Comparison of ENCODE assay signal across 11 cellular contexts in genomic region chr22:46239261-46240048, GRCh38. TPM values are rescaled to one million over a fixed set of nuclear protein-coding genes. Genes with fewer than 3 reads are reported as not detected.
DNase-seq lines count a peak whose midpoint lies in the region; ATAC-seq, FAIRE-seq and TF ChIP-seq lines count a peak whose summit lies in the region.
"Had no signal": no experiment of that assay in that cellular context is flagged by ENCODE, and none has a peak within 500 bp of the region (broad histone marks: within the 10 kb centered on the region; RNA-seq: fewer than 3 reads in every experiment).

No MANE protein-coding gene starts in this region.

- no peak for TF ChIP-seq RAD21 in K562 (CRISPR knock-in tag; conservative IDR thresholded peaks at IDR 0.05 in 1 of 2, IDR thresholded peaks at IDR 0.05 in 1 of 2)

- no TSS peak for BruUV-seq in K562 (replicated peaks; lab: Mats Ljungman, UMichigan)

- no peak for TF ChIP-seq POLR2A in K562 (conservative IDR thresholded peaks at IDR 0.05)

- H3K9me1 ChIP-seq in K562 (ENCODE audit: control insufficient read depth, insufficient read depth, low read length) = no peaks in the 10 kb centered on the region

- intact Hi-C loops in K562 (cut with micrococcal nuclease) = loop anchor here (10.0 kb wide), 1 partner anchor 85 kb away; the partner anchor contains the start of gene PPARA

- DNase-seq in activated naive CD4-positive, alpha-beta T cell treated with anti-CD3 and anti-CD28 coated beads, Interleukin-2, amount 10 ng/mL, durations not matched to agents 7 days and 5 days = peak; percentile 50
- DNase-seq in activated naive CD4-positive, alpha-beta T cell (lab: John Stamatoyannopoulos, UW) = no peak
- peak in 3 of 4 experiments; percentile 17 to 51 (median 23) for DNase-seq in K562 (ENCODE audit: extremely low read depth in 1 of 4, low spot score in 3 of 4)
- DNase-seq: ACHN, GF-D8, NCI-H1048 had no signal

- no peak overlapping the region for H3K4me3 ChIP-seq in K562
- H3K4me3 ChIP-seq: hepatocyte had no signal

- peaks cover 5% of the 10 kb centered on the region; the same call in 1 of the 3 replicates for H3K36me3 ChIP-seq in K562 (ENCODE audit: control insufficient read depth, insufficient read depth, low read length)

- peaks cover 6% of the 10 kb centered on the region for H3K9me3 Mint-ChIP-seq in activated naive CD4-positive, alpha-beta T cell treated with anti-CD3 and anti-CD28 coated beads, Interleukin-2, amount 10 ng/mL, durations not matched to agents 7 days and 5 days
- no peaks in the 10 kb centered on the region for H3K9me3 Mint-ChIP-seq in stimulated activated memory B cell treated with anti-CD40 and anti-IgM and Interleukin-4, amounts not matched to agents 10 μg/mL and 1 μg/mL and 100 μg/mL, for 72 hours

- H3K9me3 ChIP-seq in K562 (replicated peaks; ENCODE audit: control insufficient read depth, insufficient read depth, low read depth, low read length) = no peaks in the 10 kb centered on the region

- FAIRE-seq in K562 (lab: Jason Lieb, UNC) = no peak

- H3K79me2 ChIP-seq in K562 (ENCODE audit: control insufficient read depth, insufficient read depth, low read length) = no peaks in the 10 kb centered on the region
- H3K79me2 ChIP-seq: hepatocyte had no signal

- no peak for TF ChIP-seq CTCF in K562 (IDR thresholded peaks at IDR 0.05 in 2 of 3, conservative IDR thresholded peaks at IDR 0.05 in 1 of 3; ENCODE audit: insufficient read depth in 2 of 3, low read depth in 1 of 3, low read length in 3 of 3)

- H2AFZ ChIP-seq in K562 (ENCODE audit: low read depth, low read length) = no peak overlapping the region
- H2AFZ ChIP-seq: hepatocyte had no signal

- WGBS in K562 (ENCODE audit: insufficient coverage, low coverage, missing lambda C conversion rate) = 40% methylated on average over 10 of the region's 20 CpGs

- no peak overlapping the region for H3K27ac ChIP-seq in K562 (ENCODE audit: extremely low read depth, low read depth, low read length)
- H3K27ac ChIP-seq: hepatocyte had no signal

- no peak for TF ChIP-seq EP300 in K562 (IDR thresholded peaks at IDR 0.05; ENCODE audit: low read length)

- in situ Hi-C loops in K562 (cut with MboI) = loop anchor here (10.0 kb wide), 1 partner anchor 95 kb away; no protein-coding TSS in a partner anchor

- no peak overlapping the region for H3K4me3 Mint-ChIP-seq in activated naive CD4-positive, alpha-beta T cell treated with anti-CD3 and anti-CD28 coated beads, Interleukin-2, amount 10 ng/mL, durations not matched to agents 7 days and 5 days
- no peak overlapping the region for H3K4me3 Mint-ChIP-seq in stimulated activated memory B cell treated with anti-CD40 and anti-IgM and Interleukin-4, amounts not matched to agents 10 μg/mL and 1 μg/mL and 100 μg/mL, for 72 hours

- peaks cover 35 to 37% of the 10 kb centered on the region in 2 experiments; a peak in 4 of 5 replicates for H3K4me1 ChIP-seq in K562 (replicated peaks in 1 of 2; ENCODE audit: control insufficient read depth in 2 of 2, insufficient read depth in 2 of 2, low read length in 2 of 2)

- no peak overlapping the region; a peak in 1 of 4 replicates for H3K9ac ChIP-seq in K562 (ENCODE audit: insufficient read depth in 1 of 2, low read depth in 2 of 2, low read length in 2 of 2)

- H3K4me1 Mint-ChIP-seq in activated naive CD4-positive, alpha-beta T cell treated with anti-CD3 and anti-CD28 coated beads, Interleukin-2, amount 10 ng/mL, durations not matched to agents 7 days and 5 days = peaks cover 25% of the 10 kb centered on the region
- peaks cover 10% of the 10 kb centered on the region for H3K4me1 Mint-ChIP-seq in stimulated activated memory B cell treated with anti-CD40 and anti-IgM and Interleukin-4, amounts not matched to agents 10 μg/mL and 1 μg/mL and 100 μg/mL, for 72 hours

- no peaks in the 10 kb centered on the region for H4K20me1 ChIP-seq in K562 (replicated peaks; ENCODE audit: control insufficient read depth, insufficient read depth, low read length)

- POLR2A ChIA-PET in K562 (lab: Yijun Ruan, JAX) = interaction anchor here (0.8 to 0.9 kb wide), 2 partner anchors 28 to 78 kb away, joined by 3 to 5 read pairs; partner anchors contain the start of gene TTC38

- peak overlapping the region; percentile 14; the same call in 1 of the 2 replicates for H3K4me2 ChIP-seq in K562 (ENCODE audit: insufficient read depth, low read length)
- H3K4me2 ChIP-seq: hepatocyte had no signal

- no peaks in the 10 kb centered on the region for H3K27me3 ChIP-seq in K562 (ENCODE audit: control insufficient read depth in 2 of 2, insufficient read depth in 2 of 2, low read length in 2 of 2)
- H3K27me3 ChIP-seq: hepatocyte had no signal

- H3K27ac Mint-ChIP-seq in activated naive CD4-positive, alpha-beta T cell treated with anti-CD3 and anti-CD28 coated beads, Interleukin-2, amount 10 ng/mL, durations not matched to agents 7 days and 5 days = peak overlapping the region; percentile 64
- no peak overlapping the region for H3K27ac Mint-ChIP-seq in stimulated activated memory B cell treated with anti-CD40 and anti-IgM and Interleukin-4, amounts not matched to agents 10 μg/mL and 1 μg/mL and 100 μg/mL, for 72 hours

- no peak for ATAC-seq in K562
- ATAC-seq in stimulated activated memory B cell treated with anti-CD40 and anti-IgM and Interleukin-4, amounts not matched to agents 10 μg/mL and 1 μg/mL and 100 μg/mL, for 72 hours = peak; percentile 53
- ATAC-seq in HG02852 (IDR thresholded peaks at IDR 0.05; ENCODE audit: unreplicated experiment) = no peak
- no peak for ATAC-seq in GM21825 (IDR thresholded peaks at IDR 0.05; ENCODE audit: unreplicated experiment)

- H3K27me3 Mint-ChIP-seq in activated naive CD4-positive, alpha-beta T cell treated with anti-CD3 and anti-CD28 coated beads, Interleukin-2, amount 10 ng/mL, durations not matched to agents 7 days and 5 days = no peaks in the 10 kb centered on the region
- no peaks in the 10 kb centered on the region for H3K27me3 Mint-ChIP-seq in stimulated activated memory B cell treated with anti-CD40 and anti-IgM and Interleukin-4, amounts not matched to agents 10 μg/mL and 1 μg/mL and 100 μg/mL, for 72 hours

- H3K36me3 Mint-ChIP-seq in activated naive CD4-positive, alpha-beta T cell treated with anti-CD3 and anti-CD28 coated beads, Interleukin-2, amount 10 ng/mL, durations not matched to agents 7 days and 5 days = peaks cover 39% of the 10 kb centered on the region
- peaks cover 27% of the 10 kb centered on the region for H3K36me3 Mint-ChIP-seq in stimulated activated memory B cell treated with anti-CD40 and anti-IgM and Interleukin-4, amounts not matched to agents 10 μg/mL and 1 μg/mL and 100 μg/mL, for 72 hours

- CTCF ChIA-PET in activated naive CD4-positive, alpha-beta T cell treated with anti-CD3 and anti-CD28 coated beads, Interleukin-2, amount 10 ng/mL, durations not matched to agents 7 days and 5 days (lab: Charles Lee) = interaction anchor here (0.7 kb wide), 1 partner anchor 1031 kb away, joined by 3 read pairs; no protein-coding TSS in a partner anchor
- CTCF ChIA-PET in K562 (lab: Yijun Ruan, JAX; ENCODE audit: low intra/inter-chr PET ratio) = no interaction called here

RNA-seq across cellular contexts. Expression of gene CDPF1, which starts 10.6 kb away (rescaled TPM):
- 5.4 and 14.5 TPM in 2 replicates for total RNA-seq in K562 (2011; cell fraction: chromatin; rRNA removed; ENCODE audit: low replicate concordance)
- total RNA-seq in K562 (2011; cell fraction: nucleolus; rRNA removed) = 12.8 and 13.5 TPM in 2 replicates
- 7.3 and 10.5 TPM in 2 replicates for total RNA-seq in K562 (2011; cell fraction: nucleoplasm; rRNA removed)
- 14.5 and 18.8 TPM in 2 replicates for total RNA-seq in K562 (2014; rRNA removed)
- total RNA-seq in K562 (2014; rRNA removed; fragmentation: Illumina TruSeq; extraction: Trizol) = 4.6 and 4.9 TPM in 2 replicates
- total RNA-seq in K562 (2015; rRNA removed; fragmentation: Illumina TruSeq; extraction: Trizol) = 6.1 and 7.0 TPM in 2 replicates
- total RNA-seq in K562 (2021) = 10.2 and 11.1 TPM in 2 replicates
- polyA plus RNA-seq in K562 (2011; rRNA removed) = 9.1 and 13.4 TPM in 2 replicates
- 12.6 and 16.5 TPM in 2 replicates for polyA plus RNA-seq in K562 (2011; cell fraction: cytosol; rRNA removed)
- 31.9 and 35.6 TPM in 2 replicates for polyA plus RNA-seq in K562 (2011; cell fraction: nucleus; rRNA removed)
- polyA plus RNA-seq in K562 (2012) = 8.0 and 13.0 TPM in 2 replicates
- polyA plus RNA-seq in K562 (2014; fragmentation: Illumina TruSeq; extraction: Trizol) = 10.6 and 11.5 TPM in 2 replicates
- 1 to 10 TPM in 1 of 2 experiments, under 1 TPM in 1; 0.84 to 3.2 TPM for polyA plus RNA-seq in K562 (2014; fragmentation: Nextera tagmentation; extraction: Ambion mirVana)
- polyA plus RNA-seq in K562 (2014; rRNA removed) = 19.2 and 19.5 TPM in 2 replicates
- 2.3 and 2.7 TPM in 2 replicates for polyA minus RNA-seq in K562 (2011; rRNA and poly(A)+ RNA removed)
- 2.5 and 2.8 TPM in 2 replicates for polyA minus RNA-seq in K562 (2011; cell fraction: cytosol; rRNA and poly(A)+ RNA removed)
- polyA minus RNA-seq in K562 (2011; cell fraction: nucleus; rRNA and poly(A)+ RNA removed) = 3.9 and 4.2 TPM in 2 replicates

RNA-seq across cellular contexts. Expression of gene PKDREJ, which starts 23.7 kb away (rescaled TPM):
- 0.05 TPM in 1 of 2 replicates, not detected in the other for total RNA-seq in K562 (2011; cell fraction: chromatin; rRNA removed; ENCODE audit: low replicate concordance)
- total RNA-seq in K562 (2011; cell fraction: nucleolus; rRNA removed) = not detected in 2 replicates
- not detected in 2 replicates for total RNA-seq in K562 (2011; cell fraction: nucleoplasm; rRNA removed)
- total RNA-seq in K562 (2014; rRNA removed) (not detected in 2 replicates), K562 (2014; rRNA removed; fragmentation: Illumina TruSeq; extraction: Trizol) (not detected in 2 replicates), K562 (2015; rRNA removed; fragmentation: Illumina TruSeq; extraction: Trizol) (not detected in 2 replicates), K562 (2021) (not detected in 2 replicates)
- polyA plus RNA-seq in K562 (2011; rRNA removed) (not detected in 2 replicates), K562 (2014; fragmentation: Illumina TruSeq; extraction: Trizol) (not detected in 2 replicates), K562 (2014; fragmentation: Nextera tagmentation; extraction: Ambion mirVana) (under 1 TPM in 1 of 2 experiments, not detected in 1; 0.03 TPM), K562 (2014; rRNA removed) (not detected in 2 replicates)
- polyA plus RNA-seq in K562 (2011; cell fraction: cytosol; rRNA removed) = not detected in 2 replicates
- 0.01 TPM in 1 of 2 replicates, not detected in the other for polyA plus RNA-seq in K562 (2011; cell fraction: nucleus; rRNA removed)
- polyA plus RNA-seq in K562 (2012) = 0.18 and 0.47 TPM in 2 replicates
- polyA minus RNA-seq in K562 (2011; rRNA and poly(A)+ RNA removed) = not detected in 2 replicates
- not detected in 2 replicates for polyA minus RNA-seq in K562 (2011; cell fraction: cytosol; rRNA and poly(A)+ RNA removed)
- not detected in 2 replicates for polyA minus RNA-seq in K562 (2011; cell fraction: nucleus; rRNA and poly(A)+ RNA removed)
- total RNA-seq: hepatocyte; T-helper 1 cell treated with Interleukin-12 subunit alpha and Interleukin-12 subunit beta and Interleukin-4 antibody, amounts not matched to agents 30 ng/mL and 1 ng/mL, for 36 hours had no signal

RNA-seq across cellular contexts. Expression of gene TTC38, which starts 28.4 kb away (rescaled TPM):
- 44.5 and 81.7 TPM in 2 replicates for total RNA-seq in K562 (2011; cell fraction: chromatin; rRNA removed; ENCODE audit: low replicate concordance)
- 45.4 and 50.8 TPM in 2 replicates for total RNA-seq in K562 (2011; cell fraction: nucleolus; rRNA removed)
- 39.4 and 44.0 TPM in 2 replicates for total RNA-seq in K562 (2011; cell fraction: nucleoplasm; rRNA removed)
- total RNA-seq in K562 (2014; rRNA removed) (18.1 and 27.6 TPM in 2 replicates), K562 (2014; rRNA removed; fragmentation: Illumina TruSeq; extraction: Trizol) (12.5 and 14.4 TPM in 2 replicates), K562 (2015; rRNA removed; fragmentation: Illumina TruSeq; extraction: Trizol) (18.2 and 22.2 TPM in 2 replicates), K562 (2021) (23.0 and 28.4 TPM in 2 replicates)
- polyA plus RNA-seq in K562 (2011; rRNA removed) (21.4 and 38.9 TPM in 2 replicates), K562 (2014; fragmentation: Illumina TruSeq; extraction: Trizol) (16.9 and 17.9 TPM in 2 replicates), K562 (2014; fragmentation: Nextera tagmentation; extraction: Ambion mirVana) (1 to 10 TPM in 1 of 2 experiments, under 1 TPM in 1; 0.84 to 2.5 TPM), K562 (2014; rRNA removed) (13.9 and 20.3 TPM in 2 replicates)
- 32.9 and 33.8 TPM in 2 replicates for polyA plus RNA-seq in K562 (2011; cell fraction: cytosol; rRNA removed)
- polyA plus RNA-seq in K562 (2011; cell fraction: nucleus; rRNA removed) = 55.5 and 90.2 TPM in 2 replicates
- 13.8 and 18.0 TPM in 2 replicates for polyA plus RNA-seq in K562 (2012)
- polyA minus RNA-seq in K562 (2011; rRNA and poly(A)+ RNA removed) = 22.3 and 22.8 TPM in 2 replicates
- polyA minus RNA-seq in K562 (2011; cell fraction: cytosol; rRNA and poly(A)+ RNA removed) = 16.7 and 34.3 TPM in 2 replicates
- polyA minus RNA-seq in K562 (2011; cell fraction: nucleus; rRNA and poly(A)+ RNA removed) = 19.3 and 27.3 TPM in 2 replicates

RNA-seq across cellular contexts. Expression of gene GTSE1, which starts 57.2 kb away (rescaled TPM):
- total RNA-seq in K562 (2011; cell fraction: chromatin; rRNA removed; ENCODE audit: low replicate concordance) = 29.5 and 46.4 TPM in 2 replicates
- total RNA-seq in K562 (2011; cell fraction: nucleolus; rRNA removed) = 24.9 and 26.0 TPM in 2 replicates
- 25.7 and 26.0 TPM in 2 replicates for total RNA-seq in K562 (2011; cell fraction: nucleoplasm; rRNA removed)
- total RNA-seq in K562 (2014; rRNA removed) (12.6 and 15.1 TPM in 2 replicates), K562 (2014; rRNA removed; fragmentation: Illumina TruSeq; extraction: Trizol) (7.8 and 8.6 TPM in 2 replicates), K562 (2015; rRNA removed; fragmentation: Illumina TruSeq; extraction: Trizol) (12.8 and 14.8 TPM in 2 replicates), K562 (2021) (20.5 and 22.5 TPM in 2 replicates)
- polyA plus RNA-seq in K562 (2011; rRNA removed) (12.9 and 13.9 TPM in 2 replicates), K562 (2014; fragmentation: Illumina TruSeq; extraction: Trizol) (17.2 and 18.0 TPM in 2 replicates), K562 (2014; fragmentation: Nextera tagmentation; extraction: Ambion mirVana) (1 to 10 TPM; 2.5 to 3.5 TPM), K562 (2014; rRNA removed) (16.6 and 19.6 TPM in 2 replicates)
- polyA plus RNA-seq in K562 (2011; cell fraction: cytosol; rRNA removed) = 13.1 and 14.9 TPM in 2 replicates
- 16.7 and 24.3 TPM in 2 replicates for polyA plus RNA-seq in K562 (2011; cell fraction: nucleus; rRNA removed)
- polyA plus RNA-seq in K562 (2012) = 15.6 and 22.6 TPM in 2 replicates
- 6.6 and 6.7 TPM in 2 replicates for polyA minus RNA-seq in K562 (2011; rRNA and poly(A)+ RNA removed)
- polyA minus RNA-seq in K562 (2011; cell fraction: cytosol; rRNA and poly(A)+ RNA removed) = 7.7 and 11.9 TPM in 2 replicates
- 8.8 and 11.9 TPM in 2 replicates for polyA minus RNA-seq in K562 (2011; cell fraction: nucleus; rRNA and poly(A)+ RNA removed)

Comparison
In these comparisons a context has a peak if more than half of its experiments do, and no peak if none do; other contexts are left out.
1. DNase-seq: peak in activated naive CD4-positive, alpha-beta T cell treated with anti-CD3 and anti-CD28 coated beads, Interleukin-2, amount 10 ng/mL, durations not matched to agents 7 days and 5 days (single experiment) and K562 (3 of 4); none in activated naive CD4-positive, alpha-beta T cell (0 of 4).